19 cellular contexts compared by ENCODE assay signal in genomic region chr4:43238556-43238955, GRCh38.
DNase-seq lines count a peak whose midpoint lies in the region; ATAC-seq lines count a peak whose summit lies in the region.
"Had no signal": no experiment of that assay in that cellular context is flagged by ENCODE, and none has a peak within 500 bp of the region (broad histone marks: within the 10 kb centered on the region; RNA-seq: fewer than 3 reads in every experiment).

No MANE protein-coding gene starts in this region.

- DNase-seq in NCI-H82 (lab: John Stamatoyannopoulos, UW) (peak; percentile 19), NCI-H82 treated with DMSO at 0.1 percent for 48 hours (lab: John Stamatoyannopoulos, UW; ENCODE audit: unreplicated experiment) (no peak), left kidney (ENCODE audit: low read depth, low spot score) (peak; percentile 1), pons (ENCODE audit: low spot score) (peak; percentile 42), SK-N-DZ (ENCODE audit: low spot score) (no peak), hepatic stellate cell (ENCODE audit: low spot score) (no peak)
- DNase-seq: BE2C; CD4-positive, alpha-beta T cell; CD8-positive, alpha-beta memory T cell; DMS 273 treated with DMSO at 0.1 percent for 48 hours; DMS79; EL; GDM1; GM23248; H7; HCEC 1CT had no signal

- ATAC-seq in HG03175 (IDR thresholded peaks at IDR 0.05; ENCODE audit: unreplicated experiment): no peak
- no peak for ATAC-seq in HG02884 (IDR thresholded peaks at IDR 0.05; ENCODE audit: unreplicated experiment)
- ATAC-seq: GM12878 had no signal

Comparison
In these comparisons a context has a peak if more than half of its experiments do, and no peak if none do; other contexts are left out.
1. DNase-seq: peak in NCI-H82 (single experiment), left kidney (single experiment) and pons (single experiment); none in NCI-H82 treated with DMSO at 0.1 percent for 48 hours (single experiment), SK-N-DZ (single experiment) and hepatic stellate cell (single experiment).